In genomic region chr15:43133429-43134156, GRCh38 we compare ENCODE assay signal across 1 cellular context.
TF ChIP-seq lines count a peak whose summit lies in the region.

TSS of gene TMEM62 (plus strand) at chr15:43133586. CDS start at chr15:43133803, 217 bp downstream.

TF ChIP-seq in HepG2, 621 proteins besides CTCF, POLR2A, EP300 and RAD21 (continued from another document and continues in another):
- TF ChIP-seq, protein P1, sequence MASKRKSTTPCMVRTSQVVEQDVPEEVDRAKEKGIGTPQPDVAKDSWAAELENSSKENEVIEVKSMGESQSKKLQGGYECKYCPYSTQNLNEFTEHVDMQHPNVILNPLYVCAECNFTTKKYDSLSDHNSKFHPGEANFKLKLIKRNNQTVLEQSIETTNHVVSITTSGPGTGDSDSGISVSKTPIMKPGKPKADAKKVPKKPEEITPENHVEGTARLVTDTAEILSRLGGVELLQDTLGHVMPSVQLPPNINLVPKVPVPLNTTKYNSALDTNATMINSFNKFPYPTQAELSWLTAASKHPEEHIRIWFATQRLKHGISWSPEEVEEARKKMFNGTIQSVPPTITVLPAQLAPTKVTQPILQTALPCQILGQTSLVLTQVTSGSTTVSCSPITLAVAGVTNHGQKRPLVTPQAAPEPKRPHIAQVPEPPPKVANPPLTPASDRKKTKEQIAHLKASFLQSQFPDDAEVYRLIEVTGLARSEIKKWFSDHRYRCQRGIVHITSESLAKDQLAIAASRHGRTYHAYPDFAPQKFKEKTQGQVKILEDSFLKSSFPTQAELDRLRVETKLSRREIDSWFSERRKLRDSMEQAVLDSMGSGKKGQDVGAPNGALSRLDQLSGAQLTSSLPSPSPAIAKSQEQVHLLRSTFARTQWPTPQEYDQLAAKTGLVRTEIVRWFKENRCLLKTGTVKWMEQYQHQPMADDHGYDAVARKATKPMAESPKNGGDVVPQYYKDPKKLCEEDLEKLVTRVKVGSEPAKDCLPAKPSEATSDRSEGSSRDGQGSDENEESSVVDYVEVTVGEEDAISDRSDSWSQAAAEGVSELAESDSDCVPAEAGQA (IDR thresholded peaks at IDR 0.05; ENCODE audit: low read depth): no peak
- TF ChIP-seq, protein P1 (CRISPR knock-in tag; IDR thresholded peaks at IDR 0.05; ENCODE audit: borderline replicate concordance): no peak; the same call in 1 of the 2 replicates
- TF ChIP-seq ZNF232 (CRISPR knock-in tag; IDR thresholded peaks at IDR 0.05; ENCODE audit: borderline replicate concordance) (peak; percentile 51; the same call in 1 of the 2 replicates), MAFK (conservative IDR thresholded peaks at IDR 0.05 in 1 of 2, IDR thresholded peaks at IDR 0.05 in 1 of 2; ENCODE audit: low read length in 2 of 2) (no peak), KDM2A (CRISPR knock-in tag; IDR thresholded peaks at IDR 0.05; ENCODE audit: borderline replicate concordance, low read depth) (peak; percentile 79; the same call in 1 of the 2 replicates), SYNCRIP (IDR thresholded peaks at IDR 0.05; ENCODE audit: insufficient read depth, low read depth, low read length) (no peak), HMGA1 (CRISPR knock-in tag; conservative IDR thresholded peaks at IDR 0.05) (no peak), SALL1 (CRISPR knock-in tag; IDR thresholded peaks at IDR 0.05) (peak; percentile 75), ZNF570 (CRISPR knock-in tag; IDR thresholded peaks at IDR 0.05; ENCODE audit: borderline replicate concordance) (no peak), SP4 (CRISPR knock-in tag; IDR thresholded peaks at IDR 0.05) (peak; percentile 76; the same call in 1 of the 2 replicates), ARID3A (IDR thresholded peaks at IDR 0.05; ENCODE audit: low read depth, low read length) (no peak), ZNF350 (CRISPR knock-in tag; IDR thresholded peaks at IDR 0.05; ENCODE audit: borderline replicate concordance, low read depth) (peak; percentile 45; the same call in 1 of the 2 replicates), ZMAT5 (CRISPR knock-in tag; IDR thresholded peaks at IDR 0.05; ENCODE audit: borderline replicate concordance, low read depth) (no peak), ZBTB21 (CRISPR knock-in tag; IDR thresholded peaks at IDR 0.05) (no peak), WIZ (CRISPR knock-in tag; IDR thresholded peaks at IDR 0.05) (no peak), HNRNPL (IDR thresholded peaks at IDR 0.05; ENCODE audit: low read depth, low read length) (no peak), GLI4 (CRISPR knock-in tag; IDR thresholded peaks at IDR 0.05; ENCODE audit: borderline replicate concordance) (no peak), USF2 (IDR thresholded peaks at IDR 0.05; ENCODE audit: low read depth, low read length) (no peak), USF2 (CRISPR knock-in tag; IDR thresholded peaks at IDR 0.05; ENCODE audit: borderline replicate concordance) (no peak), NCOA2 (CRISPR knock-in tag; IDR thresholded peaks at IDR 0.05) (no peak; the same call in 1 of the 2 replicates), KDM4B (CRISPR knock-in tag; IDR thresholded peaks at IDR 0.05) (no peak), ZNF251 (CRISPR knock-in tag; IDR thresholded peaks at IDR 0.05) (no peak), SRF (IDR thresholded peaks at IDR 0.05; ENCODE audit: low read depth, low read length) (no peak), NKX3-1 (CRISPR knock-in tag; IDR thresholded peaks at IDR 0.05) (peak; percentile 28; the same call in 1 of the 2 replicates)
- TF ChIP-seq, protein P2, sequence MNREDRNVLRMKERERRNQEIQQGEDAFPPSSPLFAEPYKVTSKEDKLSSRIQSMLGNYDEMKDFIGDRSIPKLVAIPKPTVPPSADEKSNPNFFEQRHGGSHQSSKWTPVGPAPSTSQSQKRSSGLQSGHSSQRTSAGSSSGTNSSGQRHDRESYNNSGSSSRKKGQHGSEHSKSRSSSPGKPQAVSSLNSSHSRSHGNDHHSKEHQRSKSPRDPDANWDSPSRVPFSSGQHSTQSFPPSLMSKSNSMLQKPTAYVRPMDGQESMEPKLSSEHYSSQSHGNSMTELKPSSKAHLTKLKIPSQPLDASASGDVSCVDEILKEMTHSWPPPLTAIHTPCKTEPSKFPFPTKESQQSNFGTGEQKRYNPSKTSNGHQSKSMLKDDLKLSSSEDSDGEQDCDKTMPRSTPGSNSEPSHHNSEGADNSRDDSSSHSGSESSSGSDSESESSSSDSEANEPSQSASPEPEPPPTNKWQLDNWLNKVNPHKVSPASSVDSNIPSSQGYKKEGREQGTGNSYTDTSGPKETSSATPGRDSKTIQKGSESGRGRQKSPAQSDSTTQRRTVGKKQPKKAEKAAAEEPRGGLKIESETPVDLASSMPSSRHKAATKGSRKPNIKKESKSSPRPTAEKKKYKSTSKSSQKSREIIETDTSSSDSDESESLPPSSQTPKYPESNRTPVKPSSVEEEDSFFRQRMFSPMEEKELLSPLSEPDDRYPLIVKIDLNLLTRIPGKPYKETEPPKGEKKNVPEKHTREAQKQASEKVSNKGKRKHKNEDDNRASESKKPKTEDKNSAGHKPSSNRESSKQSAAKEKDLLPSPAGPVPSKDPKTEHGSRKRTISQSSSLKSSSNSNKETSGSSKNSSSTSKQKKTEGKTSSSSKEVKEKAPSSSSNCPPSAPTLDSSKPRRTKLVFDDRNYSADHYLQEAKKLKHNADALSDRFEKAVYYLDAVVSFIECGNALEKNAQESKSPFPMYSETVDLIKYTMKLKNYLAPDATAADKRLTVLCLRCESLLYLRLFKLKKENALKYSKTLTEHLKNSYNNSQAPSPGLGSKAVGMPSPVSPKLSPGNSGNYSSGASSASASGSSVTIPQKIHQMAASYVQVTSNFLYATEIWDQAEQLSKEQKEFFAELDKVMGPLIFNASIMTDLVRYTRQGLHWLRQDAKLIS (CRISPR knock-in tag; IDR thresholded peaks at IDR 0.05): no peak
- TF ChIP-seq, protein P3, sequence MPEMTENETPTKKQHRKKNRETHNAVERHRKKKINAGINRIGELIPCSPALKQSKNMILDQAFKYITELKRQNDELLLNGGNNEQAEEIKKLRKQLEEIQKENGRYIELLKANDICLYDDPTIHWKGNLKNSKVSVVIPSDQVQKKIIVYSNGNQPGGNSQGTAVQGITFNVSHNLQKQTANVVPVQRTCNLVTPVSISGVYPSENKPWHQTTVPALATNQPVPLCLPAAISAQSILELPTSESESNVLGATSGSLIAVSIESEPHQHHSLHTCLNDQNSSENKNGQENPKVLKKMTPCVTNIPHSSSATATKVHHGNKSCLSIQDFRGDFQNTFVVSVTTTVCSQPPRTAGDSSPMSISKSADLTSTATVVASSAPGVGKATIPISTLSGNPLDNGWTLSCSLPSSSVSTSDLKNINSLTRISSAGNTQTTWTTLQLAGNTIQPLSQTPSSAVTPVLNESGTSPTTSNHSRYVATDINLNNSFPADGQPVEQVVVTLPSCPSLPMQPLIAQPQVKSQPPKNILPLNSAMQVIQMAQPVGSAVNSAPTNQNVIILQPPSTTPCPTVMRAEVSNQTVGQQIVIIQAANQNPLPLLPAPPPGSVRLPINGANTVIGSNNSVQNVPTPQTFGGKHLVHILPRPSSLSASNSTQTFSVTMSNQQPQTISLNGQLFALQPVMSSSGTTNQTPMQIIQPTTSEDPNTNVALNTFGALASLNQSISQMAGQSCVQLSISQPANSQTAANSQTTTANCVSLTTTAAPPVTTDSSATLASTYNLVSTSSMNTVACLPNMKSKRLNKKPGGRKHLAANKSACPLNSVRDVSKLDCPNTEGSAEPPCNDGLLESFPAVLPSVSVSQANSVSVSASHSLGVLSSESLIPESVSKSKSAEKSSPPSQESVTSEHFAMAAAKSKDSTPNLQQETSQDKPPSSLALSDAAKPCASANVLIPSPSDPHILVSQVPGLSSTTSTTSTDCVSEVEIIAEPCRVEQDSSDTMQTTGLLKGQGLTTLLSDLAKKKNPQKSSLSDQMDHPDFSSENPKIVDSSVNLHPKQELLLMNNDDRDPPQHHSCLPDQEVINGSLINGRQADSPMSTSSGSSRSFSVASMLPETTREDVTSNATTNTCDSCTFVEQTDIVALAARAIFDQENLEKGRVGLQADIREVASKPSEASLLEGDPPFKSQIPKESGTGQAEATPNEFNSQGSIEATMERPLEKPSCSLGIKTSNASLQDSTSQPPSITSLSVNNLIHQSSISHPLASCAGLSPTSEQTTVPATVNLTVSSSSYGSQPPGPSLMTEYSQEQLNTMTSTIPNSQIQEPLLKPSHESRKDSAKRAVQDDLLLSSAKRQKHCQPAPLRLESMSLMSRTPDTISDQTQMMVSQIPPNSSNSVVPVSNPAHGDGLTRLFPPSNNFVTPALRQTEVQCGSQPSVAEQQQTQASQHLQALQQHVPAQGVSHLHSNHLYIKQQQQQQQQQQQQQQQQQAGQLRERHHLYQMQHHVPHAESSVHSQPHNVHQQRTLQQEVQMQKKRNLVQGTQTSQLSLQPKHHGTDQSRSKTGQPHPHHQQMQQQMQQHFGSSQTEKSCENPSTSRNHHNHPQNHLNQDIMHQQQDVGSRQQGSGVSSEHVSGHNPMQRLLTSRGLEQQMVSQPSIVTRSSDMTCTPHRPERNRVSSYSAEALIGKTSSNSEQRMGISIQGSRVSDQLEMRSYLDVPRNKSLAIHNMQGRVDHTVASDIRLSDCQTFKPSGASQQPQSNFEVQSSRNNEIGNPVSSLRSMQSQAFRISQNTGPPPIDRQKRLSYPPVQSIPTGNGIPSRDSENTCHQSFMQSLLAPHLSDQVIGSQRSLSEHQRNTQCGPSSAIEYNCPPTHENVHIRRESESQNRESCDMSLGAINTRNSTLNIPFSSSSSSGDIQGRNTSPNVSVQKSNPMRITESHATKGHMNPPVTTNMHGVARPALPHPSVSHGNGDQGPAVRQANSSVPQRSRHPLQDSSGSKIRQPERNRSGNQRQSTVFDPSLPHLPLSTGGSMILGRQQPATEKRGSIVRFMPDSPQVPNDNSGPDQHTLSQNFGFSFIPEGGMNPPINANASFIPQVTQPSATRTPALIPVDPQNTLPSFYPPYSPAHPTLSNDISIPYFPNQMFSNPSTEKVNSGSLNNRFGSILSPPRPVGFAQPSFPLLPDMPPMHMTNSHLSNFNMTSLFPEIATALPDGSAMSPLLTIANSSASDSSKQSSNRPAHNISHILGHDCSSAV (CRISPR knock-in tag; IDR thresholded peaks at IDR 0.05; ENCODE audit: borderline replicate concordance): no peak
- TF ChIP-seq, protein P4, sequence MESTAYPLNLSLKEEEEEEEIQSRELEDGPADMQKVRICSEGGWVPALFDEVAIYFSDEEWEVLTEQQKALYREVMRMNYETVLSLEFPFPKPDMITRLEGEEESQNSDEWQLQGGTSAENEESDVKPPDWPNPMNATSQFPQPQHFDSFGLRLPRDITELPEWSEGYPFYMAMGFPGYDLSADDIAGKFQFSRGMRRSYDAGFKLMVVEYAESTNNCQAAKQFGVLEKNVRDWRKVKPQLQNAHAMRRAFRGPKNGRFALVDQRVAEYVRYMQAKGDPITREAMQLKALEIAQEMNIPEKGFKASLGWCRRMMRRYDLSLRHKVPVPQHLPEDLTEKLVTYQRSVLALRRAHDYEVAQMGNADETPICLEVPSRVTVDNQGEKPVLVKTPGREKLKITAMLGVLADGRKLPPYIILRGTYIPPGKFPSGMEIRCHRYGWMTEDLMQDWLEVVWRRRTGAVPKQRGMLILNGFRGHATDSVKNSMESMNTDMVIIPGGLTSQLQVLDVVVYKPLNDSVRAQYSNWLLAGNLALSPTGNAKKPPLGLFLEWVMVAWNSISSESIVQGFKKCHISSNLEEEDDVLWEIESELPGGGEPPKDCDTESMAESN (CRISPR knock-in tag; conservative IDR thresholded peaks at IDR 0.05): no peak
- TF ChIP-seq, protein P5, sequence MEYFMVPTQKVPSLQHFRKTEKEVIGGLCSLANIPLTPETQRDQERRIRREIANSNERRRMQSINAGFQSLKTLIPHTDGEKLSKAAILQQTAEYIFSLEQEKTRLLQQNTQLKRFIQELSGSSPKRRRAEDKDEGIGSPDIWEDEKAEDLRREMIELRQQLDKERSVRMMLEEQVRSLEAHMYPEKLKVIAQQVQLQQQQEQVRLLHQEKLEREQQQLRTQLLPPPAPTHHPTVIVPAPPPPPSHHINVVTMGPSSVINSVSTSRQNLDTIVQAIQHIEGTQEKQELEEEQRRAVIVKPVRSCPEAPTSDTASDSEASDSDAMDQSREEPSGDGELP (IDR thresholded peaks at IDR 0.05; ENCODE audit: borderline replicate concordance, low read depth): no peak; the same call in 1 of the 2 replicates
